Comparison of ENCODE assay signal across 2 cellular contexts in genomic region chr1:45395051-45395450, GRCh38.
TF ChIP-seq lines count a peak whose summit lies in the region.

No MANE protein-coding gene starts in this region.

TF ChIP-seq in GM12891, 5 proteins besides CTCF, POLR2A, EP300 and RAD21:
- TF ChIP-seq SPI1 (IDR thresholded peaks at IDR 0.05; ENCODE audit: low read depth, low read length) (no peak), POLR2AphosphoS5 (IDR thresholded peaks at IDR 0.05; ENCODE audit: low read depth, low read length) (no peak), POU2F2 (IDR thresholded peaks at IDR 0.05; ENCODE audit: low read depth, low read length) (no peak), PAX5 (IDR thresholded peaks at IDR 0.05; ENCODE audit: insufficient read depth, low read length, severe bottlenecking) (no peak)

TF ChIP-seq in K562, 482 proteins besides CTCF, POLR2A, EP300 and RAD21:
- TF ChIP-seq AFF1 (IDR thresholded peaks at IDR 0.05; ENCODE audit: low read depth in 1 of 2, partially characterized antibody in 2 of 2) (no peak), CEBPB (tag; IDR thresholded peaks at IDR 0.05) (peak; percentile 71), ZNF408 (CRISPR knock-in tag; IDR thresholded peaks at IDR 0.05; ENCODE audit: low read depth) (no peak), SIRT6 (IDR thresholded peaks at IDR 0.05; ENCODE audit: low read depth, low read length) (no peak), ZNF507 (tag; conservative IDR thresholded peaks at IDR 0.05) (no peak), CBFB (CRISPR knock-in tag; IDR thresholded peaks at IDR 0.05) (no peak), MLX (CRISPR knock-in tag; conservative IDR thresholded peaks at IDR 0.05) (no peak), CEBPG (CRISPR knock-in tag; IDR thresholded peaks at IDR 0.05) (no peak), CEBPG (tag; conservative IDR thresholded peaks at IDR 0.05 in 1 of 2, IDR thresholded peaks at IDR 0.05 in 1 of 2) (peak; percentile 27 to 71; a peak in 2 of 4 replicates)
TF ChIP-seq in K562: peak in this region for 2.
